8 cellular contexts compared by ENCODE assay signal in the genomic region with DNA sequence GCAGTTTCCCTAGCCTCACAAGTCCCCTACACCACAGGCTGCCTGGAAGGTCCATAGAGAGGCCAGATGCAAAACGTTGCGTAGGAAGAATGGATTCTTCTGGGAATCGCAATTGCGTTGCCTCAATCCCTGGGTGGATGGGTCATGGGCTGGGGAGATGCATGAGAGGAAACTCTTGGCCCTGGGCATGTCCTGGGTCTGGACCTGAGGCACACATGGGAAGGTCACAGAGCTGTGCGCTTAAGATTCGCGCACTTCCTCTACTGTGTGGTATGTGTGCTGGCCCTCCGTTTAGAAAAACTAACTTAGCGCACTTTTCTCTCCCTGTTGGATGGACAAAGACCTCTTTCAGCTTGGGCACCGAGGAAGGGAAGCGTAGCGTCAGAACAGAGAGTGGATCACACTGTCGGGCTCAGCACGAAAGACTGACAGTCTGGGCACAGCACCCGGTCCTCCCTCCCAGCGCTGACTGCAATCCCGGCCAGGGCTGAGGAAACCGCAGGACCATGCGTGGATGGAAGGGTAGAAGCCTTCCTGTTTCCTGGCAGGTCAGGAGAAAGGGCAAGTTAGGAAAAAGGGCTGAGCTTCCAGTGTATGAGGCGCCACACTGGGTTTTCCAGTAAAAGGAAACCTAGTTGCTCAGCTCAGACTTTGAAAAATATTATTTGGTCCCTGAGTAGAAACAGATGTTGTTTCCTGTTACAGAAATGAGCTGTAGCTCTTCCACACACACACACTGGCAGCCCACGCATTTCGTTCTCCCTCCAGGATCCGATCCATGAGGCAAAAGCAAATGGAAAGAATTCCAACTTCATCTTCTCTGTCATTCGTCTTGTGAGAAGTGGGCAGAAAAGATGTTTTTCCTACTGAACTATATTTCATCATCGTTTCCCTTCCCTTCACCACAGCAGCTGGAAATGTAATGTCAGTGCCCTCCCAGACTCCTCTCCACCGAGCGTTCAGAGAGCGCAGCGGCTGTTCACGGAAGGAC.
A peak's percentile ranks its signal among the peaks of the same experiment; 100 is the strongest.
DNase-seq lines count a peak whose midpoint lies in the region; ATAC-seq and TF ChIP-seq lines count a peak whose summit lies in the region.

No MANE protein-coding gene starts in this region.

- peaks cover 2% of the 10 kb centered on the region for H3K27me3 Mint-ChIP-seq in brain
- H3K27me3 Mint-ChIP-seq in stimulated activated naive CD8-positive, alpha-beta T cell treated with anti-CD3 and anti-CD28 coated beads, Interleukin-15, amount 100 ng/mL, for 72 hours, result peaks cover 54% of the 10 kb centered on the region

- H3K27ac ChIP-seq in right lobe of liver (peak overlapping the region in 2 of 3 donors; percentile 24 to 37), mesendoderm (ENCODE audit: low read depth, low read length) (no peak overlapping the region)

- H3K36me3 Mint-ChIP-seq in brain, result no peaks in the 10 kb centered on the region

- H3K79me1 ChIP-seq in mesendoderm (ENCODE audit: low read length), result no peaks in the 10 kb centered on the region

- 43% methylated on average over 17 of the region's 30 CpGs for WGBS in right lobe of liver (ENCODE audit: insufficient coverage, low coverage, low lambda C conversion rate, missing lambda C conversion rate)
- WGBS in mesendoderm (ENCODE audit: extremely low coverage, insufficient coverage, low lambda C conversion rate), result no CpG with 5 or more reads among the region's 30 CpGs

- no peak overlapping the region for H2AK5ac ChIP-seq in mesendoderm (ENCODE audit: low read length)

- H3K4me1 Mint-ChIP-seq in brain, result peaks cover 19% of the 10 kb centered on the region
- peaks cover 12% of the 10 kb centered on the region for H3K4me1 Mint-ChIP-seq in stimulated activated naive CD8-positive, alpha-beta T cell treated with anti-CD3 and anti-CD28 coated beads, Interleukin-15, amount 100 ng/mL, for 72 hours

- H2BK120ac ChIP-seq in mesendoderm (ENCODE audit: low read depth, low read length), result no peak overlapping the region

- no peaks in the 10 kb centered on the region for H3K79me2 ChIP-seq in mesendoderm (ENCODE audit: control insufficient read depth, insufficient read depth, low read length)

- H4K8ac ChIP-seq in mesendoderm (ENCODE audit: low read depth, low read length), result no peak overlapping the region

- H3K27me3 ChIP-seq in right lobe of liver (no peaks in the 10 kb centered on the region), mesendoderm (ENCODE audit: insufficient read depth, low read length, poor library complexity) (no peaks in the 10 kb centered on the region)

- H4K5ac ChIP-seq in mesendoderm (ENCODE audit: low read length), result no peak overlapping the region

- H3K9ac ChIP-seq in mesendoderm (ENCODE audit: low read length), result no peak overlapping the region

- no peak overlapping the region for H2BK15ac ChIP-seq in mesendoderm (replicated peaks; ENCODE audit: low read depth)

- H3K27ac Mint-ChIP-seq in brain, result peak overlapping the region in 3 of 5 experiments; percentile 38 to 84 (median 75)
- H3K27ac Mint-ChIP-seq in stimulated activated naive CD8-positive, alpha-beta T cell treated with anti-CD3 and anti-CD28 coated beads, Interleukin-15, amount 100 ng/mL, for 72 hours, result peak overlapping the region in 1 of 2 donors; percentile 69

- H3K23ac ChIP-seq in mesendoderm (ENCODE audit: low read length), result no peak overlapping the region

- DNase-seq in HS-5 (ENCODE audit: low read depth) (peak; percentile 9), right lobe of liver (no peak), NCI-H345 treated with DMSO at 0.1 percent for 48 hours (lab: John Stamatoyannopoulos, UW; ENCODE audit: unreplicated experiment) (no peak), mesendoderm (no peak)
- no peak for DNase-seq in stimulated activated naive CD8-positive, alpha-beta T cell treated with anti-CD3 and anti-CD28 coated beads, Interleukin-15, amount 100 ng/mL, for 72 hours

- H3K4me3 ChIP-seq in right lobe of liver (no peak overlapping the region), mesendoderm (ENCODE audit: low read length) (no peak overlapping the region)

- peaks cover 0 to 9% (median 4%) of the 10 kb centered on the region in 5 experiments for H3K9me3 Mint-ChIP-seq in brain
- no peaks in the 10 kb centered on the region for H3K9me3 Mint-ChIP-seq in stimulated activated naive CD8-positive, alpha-beta T cell treated with anti-CD3 and anti-CD28 coated beads, Interleukin-15, amount 100 ng/mL, for 72 hours

- H2BK5ac ChIP-seq in mesendoderm (ENCODE audit: low read length), result no peak overlapping the region

- H3K36me3 ChIP-seq in right lobe of liver, result no peaks in the 10 kb centered on the region
- H3K36me3 ChIP-seq in mesendoderm (ENCODE audit: control insufficient read depth, insufficient read depth, low read length), result no peaks in the 10 kb centered on the region

- no peak for TF ChIP-seq POLR2A in right lobe of liver (IDR thresholded peaks at IDR 0.05)

- ATAC-seq in right lobe of liver (peak; percentile 11 to 19 (median 14)), GM21367 (IDR thresholded peaks at IDR 0.05; ENCODE audit: unreplicated experiment) (no peak), HG03571 (IDR thresholded peaks at IDR 0.05; ENCODE audit: unreplicated experiment) (no peak)
- ATAC-seq in stimulated activated naive CD8-positive, alpha-beta T cell treated with anti-CD3 and anti-CD28 coated beads, Interleukin-15, amount 100 ng/mL, for 72 hours, result peak; percentile 37

- H3K4me2 ChIP-seq in mesendoderm (ENCODE audit: low read length), result no peak overlapping the region

- no peak overlapping the region for H3K18ac ChIP-seq in mesendoderm (ENCODE audit: low read length)

- H3K4me3 Mint-ChIP-seq in brain, result peak overlapping the region in 4 of 5 experiments; percentile 1 to 65 (median 23)
- peak overlapping the region; percentile 65 to 69 for H3K4me3 Mint-ChIP-seq in stimulated activated naive CD8-positive, alpha-beta T cell treated with anti-CD3 and anti-CD28 coated beads, Interleukin-15, amount 100 ng/mL, for 72 hours

- no peaks in the 10 kb centered on the region for H3K9me3 ChIP-seq in right lobe of liver

- H3K4ac ChIP-seq in mesendoderm (ENCODE audit: low read depth, low read length), result no peak overlapping the region

- H3K56ac ChIP-seq in mesendoderm (ENCODE audit: low read length), result no peak overlapping the region

- H3K4me1 ChIP-seq in right lobe of liver (peaks cover 0 to 8% (median 2%) of the 10 kb centered on the region in 4 donors), mesendoderm (ENCODE audit: control insufficient read depth, low read depth, low read length) (peaks cover 3% of the 10 kb centered on the region)

- TF ChIP-seq CTCF in brain (conservative IDR thresholded peaks at IDR 0.05) (no peak), right lobe of liver (IDR thresholded peaks at IDR 0.05) (no peak)

- intact Hi-C loops in right lobe of liver (cut with DNase I), result loop anchor here in 1 of 2 donors (10.0 kb wide), 1 partner anchor 65 kb away; no protein-coding TSS in a partner anchor

Comparison
In these comparisons a context has a peak if more than half of its experiments do, and no peak if none do; other contexts are left out.
1. ATAC-seq: peak in right lobe of liver (4 of 4) and stimulated activated naive CD8-positive, alpha-beta T cell treated with anti-CD3 and anti-CD28 coated beads, Interleukin-15, amount 100 ng/mL, for 72 hours (single experiment); none in GM21367 (single experiment) and HG03571 (single experiment).